In the genomic region with DNA sequence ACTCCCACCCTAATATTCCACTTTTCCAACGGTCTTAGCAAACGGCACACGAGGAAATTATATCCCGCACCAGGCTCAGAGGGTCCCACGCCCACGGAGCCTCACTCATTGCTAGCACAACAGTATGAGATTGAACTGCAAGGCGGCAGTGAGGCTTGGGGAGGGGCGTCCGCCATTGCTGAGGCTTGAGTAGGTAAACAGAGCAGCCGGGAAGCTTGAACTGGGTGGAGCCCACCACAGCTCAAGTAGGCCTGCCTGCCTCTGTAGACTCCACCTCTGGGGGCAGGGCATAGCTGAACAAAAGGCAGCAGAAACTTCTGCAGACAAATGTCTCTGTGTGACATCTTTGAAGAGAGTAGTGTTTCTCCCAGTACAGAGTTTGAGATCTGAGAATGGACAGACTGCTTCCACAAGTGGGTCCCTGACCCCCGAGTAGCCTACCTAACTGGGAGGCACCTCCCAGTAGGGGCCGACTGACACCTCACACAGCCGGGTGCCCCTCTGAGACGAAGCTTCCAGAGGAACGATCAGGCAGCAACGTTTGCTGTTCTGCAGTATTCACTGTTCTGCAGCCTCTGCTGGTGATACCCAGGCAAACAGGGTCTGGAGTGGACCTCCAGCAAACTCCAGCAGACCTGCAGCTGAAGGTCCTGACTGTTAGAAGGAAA, we compare ENCODE assay signal across 8 cellular contexts. TPM values are rescaled to one million over a fixed set of nuclear protein-coding genes. Genes with fewer than 3 reads are reported as not detected.
DNase-seq lines count a peak whose midpoint lies in the region; ATAC-seq and TF ChIP-seq lines count a peak whose summit lies in the region.
"Not testable (repeated sequence)": the region's sequence is repeated elsewhere in the genome, so short reads cannot be mapped to it uniquely, and the experiment has no call there.

No MANE protein-coding gene starts in this region.

- H3K27me3 ChIP-seq in CD4-positive, CD25-positive, alpha-beta regulatory T cell (ENCODE audit: control insufficient read depth, insufficient read depth, low read length); WERI-Rb-1 (ENCODE audit: insufficient read depth, low read depth, severe bottlenecking); thymus (ENCODE audit: control insufficient read depth, insufficient read depth): not testable (repeated sequence)

- H3K4me3 ChIP-seq in CD4-positive, CD25-positive, alpha-beta regulatory T cell (ENCODE audit: low read depth, low read length); WERI-Rb-1 (ENCODE audit: low read depth, low read length); thymus (ENCODE audit: low read length): not testable (repeated sequence)

- H3K27me3 Mint-ChIP-seq in CD4-positive, CD25-positive, alpha-beta regulatory T cell; activated naive CD4-positive, alpha-beta T cell treated with anti-CD3 and anti-CD28 coated beads, Interleukin-2, amount 50 U/mL, for 24 hours: not testable (repeated sequence)

- H3K36me3 Mint-ChIP-seq in CD4-positive, CD25-positive, alpha-beta regulatory T cell: peaks cover 33% of the 10 kb centered on the region
- peaks cover 18% of the 10 kb centered on the region for H3K36me3 Mint-ChIP-seq in activated naive CD4-positive, alpha-beta T cell treated with anti-CD3 and anti-CD28 coated beads, Interleukin-2, amount 50 U/mL, for 24 hours

- H3K27ac ChIP-seq in CD4-positive, CD25-positive, alpha-beta regulatory T cell (ENCODE audit: insufficient read depth, low read length, poor library complexity, severe bottlenecking): peak overlapping the region; percentile 14
- not testable (repeated sequence) for H3K27ac ChIP-seq in WERI-Rb-1
- peak overlapping the region; percentile 70 for H3K27ac ChIP-seq in thymus (ENCODE audit: low read depth)

- peaks cover 1 to 68% (median 18%) of the 10 kb centered on the region in 4 donors for H3K4me1 Mint-ChIP-seq in CD4-positive, CD25-positive, alpha-beta regulatory T cell
- H3K4me1 Mint-ChIP-seq in activated naive CD4-positive, alpha-beta T cell treated with anti-CD3 and anti-CD28 coated beads, Interleukin-2, amount 50 U/mL, for 24 hours: peaks cover 46% of the 10 kb centered on the region

- 95% methylated on average over 16 of the region's 16 CpGs for WGBS in thymus

- H3K4me3 Mint-ChIP-seq in CD4-positive, CD25-positive, alpha-beta regulatory T cell: peak overlapping the region in 3 of 4 donors; percentile 43 to 65 (median 48)
- peak overlapping the region; percentile 23 for H3K4me3 Mint-ChIP-seq in activated naive CD4-positive, alpha-beta T cell treated with anti-CD3 and anti-CD28 coated beads, Interleukin-2, amount 50 U/mL, for 24 hours

- peaks cover 12% of the 10 kb centered on the region for H3K36me3 ChIP-seq in CD4-positive, CD25-positive, alpha-beta regulatory T cell (ENCODE audit: control insufficient read depth, insufficient read depth, low read length)
- peaks cover 67% of the 10 kb centered on the region for H3K36me3 ChIP-seq in WERI-Rb-1
- not testable (repeated sequence) for H3K36me3 ChIP-seq in thymus (ENCODE audit: control insufficient read depth, insufficient read depth)

- ATAC-seq in CD4-positive, CD25-positive, alpha-beta regulatory T cell (ENCODE audit: low read depth in 2 of 2); left colon: not testable (repeated sequence)

- peaks cover 12% of the 10 kb centered on the region for H3K4me1 ChIP-seq in CD4-positive, CD25-positive, alpha-beta regulatory T cell (ENCODE audit: control insufficient read depth, insufficient read depth, low read length, poor library complexity, severe bottlenecking)
- not testable (repeated sequence) for H3K4me1 ChIP-seq in thymus (ENCODE audit: control insufficient read depth, insufficient read depth, low read length)

- H3K27ac Mint-ChIP-seq in CD4-positive, CD25-positive, alpha-beta regulatory T cell: peak overlapping the region; percentile 75 to 95 (median 80)
- H3K27ac Mint-ChIP-seq in activated naive CD4-positive, alpha-beta T cell treated with anti-CD3 and anti-CD28 coated beads, Interleukin-2, amount 50 U/mL, for 24 hours: not testable (repeated sequence)

- intact Hi-C loops in left colon (cut with DNase I, micrococcal nuclease); posterior vena cava (cut with DNase I): not testable (repeated sequence)

- not testable (repeated sequence) for H3K9me3 Mint-ChIP-seq in CD4-positive, CD25-positive, alpha-beta regulatory T cell; activated naive CD4-positive, alpha-beta T cell treated with anti-CD3 and anti-CD28 coated beads, Interleukin-2, amount 50 U/mL, for 24 hours

- H3K9me3 ChIP-seq in CD4-positive, CD25-positive, alpha-beta regulatory T cell (ENCODE audit: control insufficient read depth in 2 of 2, low read length in 2 of 2); WERI-Rb-1 (ENCODE audit: severe bottlenecking); thymus (ENCODE audit: control insufficient read depth): not testable (repeated sequence)

- peak in 2 of 3 donors; percentile 50 to 52 for DNase-seq in CD4-positive, CD25-positive, alpha-beta regulatory T cell
- DNase-seq in WERI-Rb-1 (peak; percentile 2), left colon (peak; percentile 19 to 23), posterior vena cava (ENCODE audit: low spot score) (peak; percentile 45)
- peak; percentile 48 for DNase-seq in activated CD8-positive, alpha-beta memory T cell treated with anti-CD3 and anti-CD28 coated beads, Interleukin-2, amount 50 U/mL, for 48 hours
- DNase-seq in effector CD8-positive, alpha-beta T cell (lab: John Stamatoyannopoulos, UW): peak; percentile 23

- not testable (repeated sequence) for TF ChIP-seq CTCF in WERI-Rb-1 (IDR thresholded peaks at IDR 0.05; ENCODE audit: low read depth, low read length)

RNA-seq across cellular contexts. Expression of a gene that starts 13.0 kb away (rescaled TPM):
- total RNA-seq in CD4-positive, CD25-positive, alpha-beta regulatory T cell: 37.2 TPM
- 10 to 100 TPM; 45.3 to 64.6 (median 52.4) TPM for polyA plus RNA-seq in CD4-positive, CD25-positive, alpha-beta regulatory T cell
- total RNA-seq in left colon (100 to 1,000 TPM; 275 to 329 TPM), posterior vena cava (100 to 1,000 TPM; 132 to 155 TPM)
- 52.6 TPM for polyA plus RNA-seq in thymus
